In genomic region chr5:71492817-71493615, GRCh38 we compare ENCODE assay signal across 20 cellular contexts.
"Had no signal": no experiment of that assay in that cellular context is flagged by ENCODE, and none has a peak within 500 bp of the region (broad histone marks: within the 10 kb centered on the region; RNA-seq: fewer than 3 reads in every experiment).

No MANE protein-coding gene starts in this region.

- FAIRE-seq: pancreas had no signal

- H3K27ac ChIP-seq: epithelial cell of prostate, pancreas, testis, tibial nerve had no signal

- H3K4me3 ChIP-seq: lung, pancreas, smooth muscle cell, testis, tibial nerve had no signal

- ATAC-seq: effector memory CD8-positive, alpha-beta T cell; left colon; left ventricle myocardium superior; pancreas; right cardiac atrium; stimulated activated naive B cell treated with anti-CD40 and anti-IgM and Interleukin-4, amounts not matched to agents 10 μg/mL and 1 μg/mL and 100 μg/mL, for 72 hours; stimulated activated naive CD8-positive, alpha-beta T cell treated with anti-CD3 and anti-CD28 coated beads, Interleukin-15, amount 100 ng/mL, for 72 hours had no signal

- H3K4me2 ChIP-seq: smooth muscle cell had no signal

- H3K27me3 ChIP-seq: pancreas, testis, tibial nerve had no signal

- H3K4me1 ChIP-seq: pancreas, testis, tibial nerve had no signal

- DNase-seq: effector memory CD8-positive, alpha-beta T cell; foreskin melanocyte; head of caudate nucleus; hippocampal formation; left colon; left ventricle myocardium superior; mesendoderm; naive B cell; occipital lobe; pancreas; right cardiac atrium; stimulated activated CD4-positive, alpha-beta T cell treated with anti-CD3 and anti-CD28 coated beads, Interleukin-1b, Interleukin-23, amount 100 ng/mL, for 48 hours; stimulated activated CD4-positive, alpha-beta T cell treated with anti-CD3 and anti-CD28 coated beads, Interleukin-4, amount 100 ng/mL, for 24 hours; stimulated activated naive B cell treated with anti-CD40 and anti-IgM and Interleukin-4, amounts not matched to agents 10 μg/mL and 1 μg/mL and 100 μg/mL, for 72 hours; stimulated activated naive CD8-positive, alpha-beta T cell treated with anti-CD3 and anti-CD28 coated beads, Interleukin-15, amount 100 ng/mL, for 72 hours; testis had no signal

- H3K9me3 ChIP-seq: pancreas, testis, tibial nerve had no signal
